1 cellular context compared by ENCODE assay signal in the genomic region with DNA sequence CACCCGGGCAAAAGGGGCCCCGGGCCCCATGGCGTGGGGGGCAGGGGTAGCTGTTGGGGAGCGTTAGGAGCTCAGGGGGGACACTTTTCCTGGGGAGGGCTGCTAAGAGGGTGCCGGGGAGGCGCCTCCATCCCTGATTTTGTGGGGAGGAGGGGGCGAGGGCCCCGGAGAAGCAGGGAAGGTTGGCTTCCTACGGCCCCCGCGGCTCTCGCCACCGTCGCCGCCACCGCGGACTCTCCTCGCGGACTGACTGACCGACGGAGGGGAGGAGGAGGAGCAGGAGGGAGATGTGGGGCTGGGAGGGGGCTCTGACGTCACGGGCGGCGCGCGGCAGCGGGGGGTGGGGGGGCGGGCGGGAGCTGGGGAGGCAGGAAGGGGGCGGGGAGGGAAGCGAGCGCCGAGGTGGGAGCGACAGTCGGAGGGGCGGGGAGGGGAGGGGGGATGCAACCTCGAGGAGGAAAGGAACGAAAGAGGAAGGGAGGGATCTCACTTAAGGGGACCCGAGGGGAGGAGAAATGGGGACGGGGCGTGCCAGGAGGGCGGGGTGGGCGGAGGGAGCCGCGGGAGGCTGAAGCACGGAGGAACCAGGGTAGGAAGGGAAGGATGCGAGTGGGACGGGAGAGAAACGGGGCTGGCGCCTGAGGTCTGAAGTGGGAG.
TF ChIP-seq lines count a peak whose summit lies in the region.

No MANE protein-coding gene starts in this region.

TF ChIP-seq in IMR-90, 13 proteins besides CTCF, POLR2A, EP300 and RAD21 (continued from another document):
- TF ChIP-seq FOS (IDR thresholded peaks at IDR 0.05; ENCODE audit: low read depth, low read length), result no peak
- no peak for TF ChIP-seq CHD1 (IDR thresholded peaks at IDR 0.05; ENCODE audit: low read depth, low read length)
- no peak; the same call in none of the 2 replicates for TF ChIP-seq MAZ (IDR thresholded peaks at IDR 0.05; ENCODE audit: borderline replicate concordance, low read depth, low read length)
- TF ChIP-seq MAFK (IDR thresholded peaks at IDR 0.05; ENCODE audit: low read depth, low read length), result no peak
- TF ChIP-seq, protein P1, sequence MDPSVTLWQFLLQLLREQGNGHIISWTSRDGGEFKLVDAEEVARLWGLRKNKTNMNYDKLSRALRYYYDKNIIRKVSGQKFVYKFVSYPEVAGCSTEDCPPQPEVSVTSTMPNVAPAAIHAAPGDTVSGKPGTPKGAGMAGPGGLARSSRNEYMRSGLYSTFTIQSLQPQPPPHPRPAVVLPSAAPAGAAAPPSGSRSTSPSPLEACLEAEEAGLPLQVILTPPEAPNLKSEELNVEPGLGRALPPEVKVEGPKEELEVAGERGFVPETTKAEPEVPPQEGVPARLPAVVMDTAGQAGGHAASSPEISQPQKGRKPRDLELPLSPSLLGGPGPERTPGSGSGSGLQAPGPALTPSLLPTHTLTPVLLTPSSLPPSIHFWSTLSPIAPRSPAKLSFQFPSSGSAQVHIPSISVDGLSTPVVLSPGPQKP (IDR thresholded peaks at IDR 0.05; ENCODE audit: borderline replicate concordance, low read depth, low read length), result no peak
- no peak for TF ChIP-seq RCOR1 (IDR thresholded peaks at IDR 0.05; ENCODE audit: insufficient replicate concordance, low read length)
- no peak for TF ChIP-seq SMC3 (IDR thresholded peaks at IDR 0.05; ENCODE audit: low read depth, low read length)
- TF ChIP-seq CEBPB (IDR thresholded peaks at IDR 0.05; ENCODE audit: low read depth, low read length), result no peak
